Comparison of ENCODE assay signal across 3 cellular contexts in the genomic region with DNA sequence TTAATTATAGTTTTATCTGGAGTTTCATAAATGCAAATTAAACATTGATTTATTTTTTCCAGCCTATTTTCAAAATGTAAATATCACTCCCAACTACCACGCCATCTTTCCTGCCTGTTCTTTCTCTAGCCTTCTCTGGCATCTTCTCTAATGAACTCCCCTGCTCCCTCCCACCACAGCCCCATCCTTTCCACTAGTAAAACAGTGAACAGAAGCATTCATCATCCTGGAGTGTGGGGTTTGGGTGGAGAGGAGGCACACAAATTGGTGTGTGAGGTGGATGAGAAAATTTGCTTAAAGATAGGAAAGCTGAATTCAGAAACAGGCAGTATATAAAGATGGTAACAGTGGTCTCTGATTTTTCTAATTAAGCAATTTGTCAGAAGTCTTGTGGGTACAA.
"Had no signal": no experiment of that assay in that cellular context is flagged by ENCODE, and none has a peak within 500 bp of the region (broad histone marks: within the 10 kb centered on the region; RNA-seq: fewer than 3 reads in every experiment).

No MANE protein-coding gene starts in this region.

- DNase-seq: GDM1, GF-D8 had no signal

- ATAC-seq: GM12878 had no signal

- H3K4me3 ChIP-seq: GM12878 had no signal
